1 cellular context compared by ENCODE assay signal in the genomic region with DNA sequence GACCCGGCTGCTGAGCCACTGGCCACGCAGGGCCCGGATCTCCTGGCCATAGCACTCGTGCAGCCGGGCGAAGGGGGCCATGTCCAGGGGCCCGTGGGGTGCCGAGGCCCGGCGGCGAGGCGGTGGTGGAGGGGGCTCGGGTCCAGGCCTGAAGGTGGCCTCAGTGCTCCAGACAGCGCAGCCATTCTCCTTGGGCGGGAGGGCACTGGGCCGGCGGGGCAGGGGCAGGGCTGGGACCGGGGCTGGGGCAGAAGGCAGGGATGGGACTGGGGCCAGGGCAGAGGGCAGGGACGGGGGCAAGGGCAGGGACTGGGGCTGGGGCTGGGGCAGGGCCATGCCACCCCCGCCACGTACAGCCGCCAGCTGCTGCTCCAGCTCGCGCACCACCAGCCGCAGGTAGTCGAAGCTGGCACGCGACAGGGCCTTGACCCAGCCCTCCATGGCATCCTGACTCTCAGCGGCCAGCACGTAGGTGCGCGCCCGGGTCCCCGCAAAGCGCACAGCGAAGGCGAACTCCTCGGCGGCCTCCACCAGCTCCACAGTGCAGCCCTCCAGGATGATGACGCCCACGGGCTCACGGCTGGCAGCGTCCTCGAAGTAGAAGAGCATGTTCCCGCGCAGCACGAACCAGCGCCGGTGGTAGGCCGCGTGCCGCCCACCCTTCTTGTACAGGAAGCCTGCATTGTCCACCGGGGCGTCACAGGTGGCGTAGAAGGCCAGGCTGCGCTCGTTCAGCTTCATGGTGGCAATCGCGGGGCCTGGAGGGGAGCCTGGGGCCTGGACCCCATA.
TF ChIP-seq lines count a peak whose summit lies in the region.

No MANE protein-coding gene starts in this region.

TF ChIP-seq in endothelial cell of umbilical vein, 7 proteins besides CTCF, POLR2A, EP300 and RAD21:
- TF ChIP-seq POLR2AphosphoS5 (IDR thresholded peaks at IDR 0.05; ENCODE audit: insufficient read depth, low read depth, low read length), result no peak
- no peak for TF ChIP-seq JUN (IDR thresholded peaks at IDR 0.05; ENCODE audit: borderline replicate concordance, insufficient read depth, insufficient read length, low read depth)
- TF ChIP-seq FOS (IDR thresholded peaks at IDR 0.05; ENCODE audit: borderline replicate concordance, insufficient read depth, low read length), result no peak
- TF ChIP-seq EZH2 (IDR thresholded peaks at IDR 0.05; ENCODE audit: borderline replicate concordance, low read depth, low read length, severe bottlenecking), result no peak
- TF ChIP-seq, protein P1, sequence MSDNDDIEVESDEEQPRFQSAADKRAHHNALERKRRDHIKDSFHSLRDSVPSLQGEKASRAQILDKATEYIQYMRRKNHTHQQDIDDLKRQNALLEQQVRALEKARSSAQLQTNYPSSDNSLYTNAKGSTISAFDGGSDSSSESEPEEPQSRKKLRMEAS (IDR thresholded peaks at IDR 0.05; ENCODE audit: insufficient read depth, insufficient read length), result no peak
- no peak for TF ChIP-seq GATA2 (IDR thresholded peaks at IDR 0.05; ENCODE audit: insufficient read depth, insufficient read length, low read depth, low read length)
- no peak for TF ChIP-seq MYC (IDR thresholded peaks at IDR 0.05; ENCODE audit: low read depth, low read length)
